Comparison of ENCODE assay signal across 20 cellular contexts in genomic region chr4:85543832-85544231, GRCh38.
DNase-seq lines count a peak whose midpoint lies in the region; ATAC-seq, FAIRE-seq and TF ChIP-seq lines count a peak whose summit lies in the region.
"Had no signal": no experiment of that assay in that cellular context is flagged by ENCODE, and none has a peak within 500 bp of the region (broad histone marks: within the 10 kb centered on the region; RNA-seq: fewer than 3 reads in every experiment).

No MANE protein-coding gene starts in this region.

- DNase-seq in HepG2 (ENCODE audit: low spot score) (no peak), right lobe of liver (no peak), astrocyte of the spinal cord (ENCODE audit: low read depth, low spot score) (peak; percentile 52), iPS-NIHi11 (ENCODE audit: low spot score) (peak; percentile 17), hippocampal formation (lab: John Stamatoyannopoulos, UW) (no peak)
- DNase-seq in activated CD8-positive, alpha-beta memory T cell treated with anti-CD3 and anti-CD28 coated beads, Interleukin-2, amount 50 U/mL, for 4 hours, result no peak
- DNase-seq: activated CD4-positive, CD25-positive, alpha-beta regulatory T cell treated with anti-CD3 and anti-CD28 coated beads, Interleukin-2, amount 50 U/mL, for 72 hours; activated CD8-positive, alpha-beta memory T cell treated with anti-CD3 and anti-CD28 coated beads, Interleukin-2, amount 50 U/mL, for 48 hours; activated naive CD4-positive, alpha-beta T cell treated with anti-CD3 and anti-CD28 coated beads, Interleukin-2, amount 50 U/mL, for 16 hours; Caco-2; head of caudate nucleus; left ventricle myocardium superior; NCI-H1048; NCI-H82; testis had no signal

- TF ChIP-seq POLR2A in HepG2 (IDR thresholded peaks at IDR 0.05; ENCODE audit: insufficient read depth in 1 of 2, low read depth in 2 of 2, low read length in 2 of 2) (no peak), right lobe of liver (IDR thresholded peaks at IDR 0.05) (no peak)

- TF ChIP-seq EP300 in HepG2 (IDR thresholded peaks at IDR 0.05; ENCODE audit: low read depth in 2 of 2, low read length in 2 of 2) (no peak), HepG2 (CRISPR knock-in tag; IDR thresholded peaks at IDR 0.05; ENCODE audit: borderline replicate concordance) (no peak)

- H3K4me3 ChIP-seq in HepG2 (replicated peaks in 1 of 3; ENCODE audit: insufficient read depth in 1 of 3, low read depth in 2 of 3, low read length in 3 of 3) (no peak overlapping the region), right lobe of liver (no peak overlapping the region), astrocyte of the spinal cord (ENCODE audit: low read depth, low read length) (no peak overlapping the region)
- H3K4me3 ChIP-seq: testis had no signal

- H3K4me2 ChIP-seq in HepG2 (ENCODE audit: low read depth, low read length), result no peak overlapping the region

- H3K9me3 ChIP-seq in HepG2 (ENCODE audit: low read length) (no peaks in the 10 kb centered on the region), right lobe of liver (no peaks in the 10 kb centered on the region)
- H3K9me3 ChIP-seq: Caco-2, testis had no signal

- TF ChIP-seq CTCF in HepG2 (CRISPR knock-in tag; IDR thresholded peaks at IDR 0.05) (no peak), right lobe of liver (IDR thresholded peaks at IDR 0.05) (no peak), astrocyte of the spinal cord (IDR thresholded peaks at IDR 0.05; ENCODE audit: low read depth, low read length) (no peak)

- in situ Hi-C loops in HepG2 (cut with HindIII; ENCODE audit: extremely low pct_ligation_motif_present, low pct_unique_long_range_greater_than_20kb) (no loop called here), astrocyte of the spinal cord (cut with HindIII; ENCODE audit: low sequenced_read_pairs) (no loop called here)

- H3K79me2 ChIP-seq in HepG2 (ENCODE audit: insufficient read depth, low read length), result no peaks in the 10 kb centered on the region

- CTCF ChIA-PET in HepG2 (lab: Yijun Ruan, JAX; ENCODE audit: low intra/inter-chr PET ratio, low total read pairs), result no interaction called here

- H3K27me3 ChIP-seq in HepG2 (ENCODE audit: control insufficient read depth in 1 of 2, insufficient read depth in 2 of 2, low read length in 2 of 2), result no peaks in the 10 kb centered on the region
- no peaks in the 10 kb centered on the region for H3K27me3 ChIP-seq in right lobe of liver
- H3K27me3 ChIP-seq: testis had no signal

- H3K36me3 ChIP-seq in HepG2 (replicated peaks in 1 of 2; ENCODE audit: control insufficient read depth in 1 of 2, insufficient read depth in 2 of 2, low read length in 2 of 2), result no peaks in the 10 kb centered on the region
- H3K36me3 ChIP-seq in right lobe of liver, result no peaks in the 10 kb centered on the region

- ATAC-seq in HepG2, result no peak
- ATAC-seq in right lobe of liver, result no peak
- ATAC-seq in GM21825 (IDR thresholded peaks at IDR 0.05; ENCODE audit: unreplicated experiment), result no peak
- ATAC-seq in HG03565 (IDR thresholded peaks at IDR 0.05; ENCODE audit: unreplicated experiment), result no peak
- ATAC-seq: left ventricle myocardium superior had no signal

- 36% methylated on average over 1 of the region's 1 CpG for WGBS in HepG2 (ENCODE audit: low lambda C conversion rate)
- 22% methylated on average over 1 of the region's 1 CpG for WGBS in right lobe of liver (ENCODE audit: insufficient coverage, low coverage, low lambda C conversion rate, missing lambda C conversion rate)

- POLR2A ChIA-PET in HepG2 (lab: Yijun Ruan, JAX), result no interaction called here

- intact Hi-C loops in HepG2 (cut with micrococcal nuclease; ENCODE audit: unreplicated experiment), result no loop called here
- intact Hi-C loops in right lobe of liver (cut with DNase I), result no loop called here

- H3K9ac ChIP-seq in HepG2 (ENCODE audit: insufficient read depth, low read depth, low read length), result no peak overlapping the region

- H2AFZ ChIP-seq in HepG2 (ENCODE audit: low read length), result no peak overlapping the region

- BruUV-seq in HepG2 (replicated peaks; lab: Mats Ljungman, UMichigan), result no TSS peak

- no peaks in the 10 kb centered on the region for H3K4me1 ChIP-seq in HepG2 (ENCODE audit: insufficient read depth, low read length)
- H3K4me1 ChIP-seq in right lobe of liver, result no peaks in the 10 kb centered on the region
- H3K4me1 ChIP-seq: Caco-2, testis had no signal

- TF ChIP-seq RAD21 in HepG2 (CRISPR knock-in tag; IDR thresholded peaks at IDR 0.05), result no peak

- no peaks in the 10 kb centered on the region for H4K20me1 ChIP-seq in HepG2 (ENCODE audit: insufficient read depth, low read length)

- H3K27ac ChIP-seq in HepG2 (ENCODE audit: extremely low read length, insufficient read depth, low read length), result no peak overlapping the region
- no peak overlapping the region for H3K27ac ChIP-seq in right lobe of liver
- H3K27ac ChIP-seq: testis had no signal

- FAIRE-seq in HepG2 (lab: Jason Lieb, UNC), result no peak
- FAIRE-seq: A204.1, endometrium, H54 had no signal

TF ChIP-seq in HepG2, 621 proteins besides CTCF, POLR2A, EP300 and RAD21:
- TF ChIP-seq ATF7 (IDR thresholded peaks at IDR 0.05) (0 out of 2 replicates have a peak, but pooled peaks have one; percentile 23), ATF7 (CRISPR knock-in tag; IDR thresholded peaks at IDR 0.05) (no peak), FOXK1 (CRISPR knock-in tag; IDR thresholded peaks at IDR 0.05; ENCODE audit: borderline replicate concordance, low read depth) (no peak)

Comparison
In these comparisons a context has a peak if more than half of its experiments do, and no peak if none do; other contexts are left out.
1. DNase-seq: peak in astrocyte of the spinal cord (single experiment) and iPS-NIHi11 (single experiment); none in HepG2 (single experiment), right lobe of liver (0 of 3), hippocampal formation (0 of 2) and activated CD8-positive, alpha-beta memory T cell treated with anti-CD3 and anti-CD28 coated beads, Interleukin-2, amount 50 U/mL, for 4 hours (single experiment).